Comparison of ENCODE assay signal across 19 cellular contexts in genomic region chr2:168559187-168559586, GRCh38.
DNase-seq lines count a peak whose midpoint lies in the region; ATAC-seq and TF ChIP-seq lines count a peak whose summit lies in the region.
"Had no signal": no experiment of that assay in that cellular context is flagged by ENCODE, and none has a peak within 500 bp of the region (broad histone marks: within the 10 kb centered on the region; RNA-seq: fewer than 3 reads in every experiment).

No MANE protein-coding gene starts in this region.

- H3K27ac Mint-ChIP-seq in H9 = peak overlapping the region in 2 of 3 experiments; percentile 67 to 88; a peak in 3 of 7 replicates
- H3K27ac Mint-ChIP-seq: activated naive CD4-positive, alpha-beta T cell treated with anti-CD3 and anti-CD28 coated beads, Interleukin-2, amount 10 ng/mL, durations not matched to agents 7 days and 5 days; endodermal cell had no signal

- no peak overlapping the region for H2BK15ac ChIP-seq in H9 (ENCODE audit: low read depth, low read length)

- no peak overlapping the region for H3K9ac ChIP-seq in H9 (ENCODE audit: extremely low read depth, insufficient read length, low read length)

- ATAC-seq in gastrocnemius medialis = peak; percentile 62 to 66
- ATAC-seq: T-helper 17 cell had no signal

- H3K79me2 ChIP-seq in H9 (ENCODE audit: insufficient read depth, low read length) = no peaks in the 10 kb centered on the region

- H4K20me1 ChIP-seq in H9 (ENCODE audit: control insufficient read depth, insufficient read depth, insufficient read length) = no peaks in the 10 kb centered on the region

- H4K5ac ChIP-seq in H9 (ENCODE audit: insufficient read length, low read depth, low read length) = no peak overlapping the region

- DNase-seq in H9 (no peak), NCI-H69 (lab: John Stamatoyannopoulos, UW) (peak; percentile 45), fibroblast of gingiva (ENCODE audit: low read depth) (peak; percentile 28), gastrocnemius medialis (peak in 1 of 2 donors; percentile 33), HUDEP-2 (lab: John Stamatoyannopoulos, UW; ENCODE audit: unreplicated experiment in 76 of 76) (no peak), SK-N-DZ (ENCODE audit: low spot score) (no peak)
- no peak for DNase-seq in stimulated activated CD4-positive, alpha-beta T cell treated with anti-CD3 and anti-CD28 coated beads, Interleukin-15, amount 100 ng/mL, for 24 hours
- DNase-seq: activated CD8-positive, alpha-beta memory T cell treated with anti-CD3 and anti-CD28 coated beads, Interleukin-2, amount 50 U/mL, for 48 hours; activated naive CD4-positive, alpha-beta T cell treated with anti-CD3 and anti-CD28 coated beads, Interleukin-2, amount 10 ng/mL, durations not matched to agents 7 days and 5 days; C1 segment of cervical spinal cord; caudate nucleus; endodermal cell; GDM1; NCI-H1105; NCI-H524; stimulated activated CD8-positive, alpha-beta memory T cell treated with anti-CD3 and anti-CD28 coated beads, Interleukin-4, amount 100 ng/mL, for 48 hours; T-helper 17 cell had no signal

- H3K4me1 Mint-ChIP-seq in H9 = peaks cover 9 to 10% of the 10 kb centered on the region in 2 experiments

- no peak overlapping the region for H4K91ac ChIP-seq in H9 (ENCODE audit: insufficient read length, low read depth, low read length)

- no peak overlapping the region for H2AK5ac ChIP-seq in H9 (ENCODE audit: insufficient read length, low read length)

- no peak overlapping the region for H3K4me2 ChIP-seq in H9 (ENCODE audit: insufficient read depth, insufficient read length, low read length)

- no peaks in the 10 kb centered on the region for H3K79me1 ChIP-seq in H9 (ENCODE audit: insufficient read depth, low read depth, low read length, poor library complexity, severe bottlenecking)

- no peaks in the 10 kb centered on the region for H3K9me3 ChIP-seq in H9 (ENCODE audit: control insufficient read depth, low read depth, low read length)
- no peaks in the 10 kb centered on the region for H3K9me3 ChIP-seq in gastrocnemius medialis
- H3K9me3 ChIP-seq: Peyer's patch, prostate gland had no signal

- H2BK12ac ChIP-seq in H9 (ENCODE audit: insufficient read length, low read depth, low read length) = no peak overlapping the region

- intact Hi-C loops in gastrocnemius medialis (cut with DNase I; ENCODE audit: low total_unique reads) = no loop called here

- no peak for TF ChIP-seq CTCF in H9 (conservative IDR thresholded peaks at IDR 0.05)
- TF ChIP-seq CTCF in gastrocnemius medialis (IDR thresholded peaks at IDR 0.05 in 4 of 5, conservative IDR thresholded peaks at IDR 0.05 in 1 of 5) = no peak

- H3K27ac ChIP-seq in H9 (ENCODE audit: insufficient read length, low read depth, low read length) (no peak overlapping the region), gastrocnemius medialis (no peak overlapping the region)
- H3K27ac ChIP-seq: Peyer's patch, prostate gland had no signal

- H3K27me3 Mint-ChIP-seq in H9 (ENCODE audit: low read depth) = no peaks in the 10 kb centered on the region
- H3K27me3 Mint-ChIP-seq: activated naive CD4-positive, alpha-beta T cell treated with anti-CD3 and anti-CD28 coated beads, Interleukin-2, amount 10 ng/mL, durations not matched to agents 7 days and 5 days; T-helper 17 cell had no signal

- H2BK5ac ChIP-seq in H9 (ENCODE audit: insufficient read length, low read length) = no peak overlapping the region

- no peaks in the 10 kb centered on the region for H3K23me2 ChIP-seq in H9 (ENCODE audit: insufficient read length, low read depth, low read length, poor library complexity, severe bottlenecking)

- no peak for TF ChIP-seq POLR2A in gastrocnemius medialis (IDR thresholded peaks at IDR 0.05)

- H2AFZ ChIP-seq in H9 (ENCODE audit: low read length) = no peak overlapping the region

- no peak overlapping the region for H3K4me3 ChIP-seq in gastrocnemius medialis
- H3K4me3 ChIP-seq: Peyer's patch, prostate gland had no signal

- no peak overlapping the region for H3K18ac ChIP-seq in H9 (ENCODE audit: insufficient read length, low read depth, low read length)

- no peak overlapping the region for H3K4ac ChIP-seq in H9 (ENCODE audit: low read depth, low read length)

- no peak overlapping the region for H2BK120ac ChIP-seq in H9 (ENCODE audit: low read depth, low read length, poor library complexity, severe bottlenecking)

- H3K9me3 Mint-ChIP-seq in H9 = no peaks in the 10 kb centered on the region

- in situ Hi-C loops in gastrocnemius medialis (cut with MboI; ENCODE audit: low sequenced_read_pairs in 4 of 4) = no loop called here

- no CpG with 5 or more reads among the region's 2 CpGs for WGBS in H9 (ENCODE audit: extremely low coverage, insufficient read length, low lambda C conversion rate)

- no peaks in the 10 kb centered on the region for H3K36me3 ChIP-seq in gastrocnemius medialis
- H3K36me3 ChIP-seq: prostate gland had no signal

- no peak overlapping the region for H3K56ac ChIP-seq in H9 (ENCODE audit: insufficient read length, low read depth, low read length)

- H3K36me3 Mint-ChIP-seq in H9 (ENCODE audit: insufficient read depth in 1 of 3, low read depth in 3 of 3) = peaks cover 14 to 30% (median 19%) of the 10 kb centered on the region in 3 experiments

- H3K4me1 ChIP-seq in H9 (ENCODE audit: insufficient read depth, low read length) (peaks cover 3% of the 10 kb centered on the region; the same call in 1 of the 2 replicates), gastrocnemius medialis (no peaks in the 10 kb centered on the region)
- H3K4me1 ChIP-seq: Peyer's patch, prostate gland had no signal

- no peak overlapping the region; a peak in 1 of 5 replicates for H3K4me3 Mint-ChIP-seq in H9
- H3K4me3 Mint-ChIP-seq: activated naive CD4-positive, alpha-beta T cell treated with anti-CD3 and anti-CD28 coated beads, Interleukin-2, amount 10 ng/mL, durations not matched to agents 7 days and 5 days; endodermal cell; T-helper 17 cell had no signal

- no peak overlapping the region for H2BK20ac ChIP-seq in H9 (ENCODE audit: low read depth, low read length, poor library complexity, severe bottlenecking)

- no peak overlapping the region for H3K23ac ChIP-seq in H9 (ENCODE audit: insufficient read length, low read depth, low read length)

- H3K14ac ChIP-seq in H9 (ENCODE audit: insufficient read depth, low read length) = no peak overlapping the region

- H3K27me3 ChIP-seq in H9 (ENCODE audit: insufficient read depth, low read length) (no peaks in the 10 kb centered on the region), gastrocnemius medialis (no peaks in the 10 kb centered on the region)
- H3K27me3 ChIP-seq: Peyer's patch had no signal

- no peak overlapping the region for H4K8ac ChIP-seq in H9 (replicated peaks; ENCODE audit: insufficient read length, low read depth, low read length)

- H3T11ph ChIP-seq in H9 (ENCODE audit: low read length) = no peak overlapping the region

Comparison
In these comparisons a context has a peak if more than half of its experiments do, and no peak if none do; other contexts are left out.
1. DNase-seq: peak in NCI-H69 (single experiment) and fibroblast of gingiva (single experiment); none in H9 (single experiment), HUDEP-2 (0 of 76), stimulated activated CD4-positive, alpha-beta T cell treated with anti-CD3 and anti-CD28 coated beads, Interleukin-15, amount 100 ng/mL, for 24 hours (single experiment) and SK-N-DZ (single experiment).